ENCODE assay signal across 1 cellular context in genomic region chr13:92436927-92437326, GRCh38.
TF ChIP-seq lines count a peak whose summit lies in the region.

No MANE protein-coding gene starts in this region.

TF ChIP-seq in GM23338, 12 proteins besides CTCF, POLR2A, EP300 and RAD21 (continued from another document):
- TF ChIP-seq, protein P1, sequence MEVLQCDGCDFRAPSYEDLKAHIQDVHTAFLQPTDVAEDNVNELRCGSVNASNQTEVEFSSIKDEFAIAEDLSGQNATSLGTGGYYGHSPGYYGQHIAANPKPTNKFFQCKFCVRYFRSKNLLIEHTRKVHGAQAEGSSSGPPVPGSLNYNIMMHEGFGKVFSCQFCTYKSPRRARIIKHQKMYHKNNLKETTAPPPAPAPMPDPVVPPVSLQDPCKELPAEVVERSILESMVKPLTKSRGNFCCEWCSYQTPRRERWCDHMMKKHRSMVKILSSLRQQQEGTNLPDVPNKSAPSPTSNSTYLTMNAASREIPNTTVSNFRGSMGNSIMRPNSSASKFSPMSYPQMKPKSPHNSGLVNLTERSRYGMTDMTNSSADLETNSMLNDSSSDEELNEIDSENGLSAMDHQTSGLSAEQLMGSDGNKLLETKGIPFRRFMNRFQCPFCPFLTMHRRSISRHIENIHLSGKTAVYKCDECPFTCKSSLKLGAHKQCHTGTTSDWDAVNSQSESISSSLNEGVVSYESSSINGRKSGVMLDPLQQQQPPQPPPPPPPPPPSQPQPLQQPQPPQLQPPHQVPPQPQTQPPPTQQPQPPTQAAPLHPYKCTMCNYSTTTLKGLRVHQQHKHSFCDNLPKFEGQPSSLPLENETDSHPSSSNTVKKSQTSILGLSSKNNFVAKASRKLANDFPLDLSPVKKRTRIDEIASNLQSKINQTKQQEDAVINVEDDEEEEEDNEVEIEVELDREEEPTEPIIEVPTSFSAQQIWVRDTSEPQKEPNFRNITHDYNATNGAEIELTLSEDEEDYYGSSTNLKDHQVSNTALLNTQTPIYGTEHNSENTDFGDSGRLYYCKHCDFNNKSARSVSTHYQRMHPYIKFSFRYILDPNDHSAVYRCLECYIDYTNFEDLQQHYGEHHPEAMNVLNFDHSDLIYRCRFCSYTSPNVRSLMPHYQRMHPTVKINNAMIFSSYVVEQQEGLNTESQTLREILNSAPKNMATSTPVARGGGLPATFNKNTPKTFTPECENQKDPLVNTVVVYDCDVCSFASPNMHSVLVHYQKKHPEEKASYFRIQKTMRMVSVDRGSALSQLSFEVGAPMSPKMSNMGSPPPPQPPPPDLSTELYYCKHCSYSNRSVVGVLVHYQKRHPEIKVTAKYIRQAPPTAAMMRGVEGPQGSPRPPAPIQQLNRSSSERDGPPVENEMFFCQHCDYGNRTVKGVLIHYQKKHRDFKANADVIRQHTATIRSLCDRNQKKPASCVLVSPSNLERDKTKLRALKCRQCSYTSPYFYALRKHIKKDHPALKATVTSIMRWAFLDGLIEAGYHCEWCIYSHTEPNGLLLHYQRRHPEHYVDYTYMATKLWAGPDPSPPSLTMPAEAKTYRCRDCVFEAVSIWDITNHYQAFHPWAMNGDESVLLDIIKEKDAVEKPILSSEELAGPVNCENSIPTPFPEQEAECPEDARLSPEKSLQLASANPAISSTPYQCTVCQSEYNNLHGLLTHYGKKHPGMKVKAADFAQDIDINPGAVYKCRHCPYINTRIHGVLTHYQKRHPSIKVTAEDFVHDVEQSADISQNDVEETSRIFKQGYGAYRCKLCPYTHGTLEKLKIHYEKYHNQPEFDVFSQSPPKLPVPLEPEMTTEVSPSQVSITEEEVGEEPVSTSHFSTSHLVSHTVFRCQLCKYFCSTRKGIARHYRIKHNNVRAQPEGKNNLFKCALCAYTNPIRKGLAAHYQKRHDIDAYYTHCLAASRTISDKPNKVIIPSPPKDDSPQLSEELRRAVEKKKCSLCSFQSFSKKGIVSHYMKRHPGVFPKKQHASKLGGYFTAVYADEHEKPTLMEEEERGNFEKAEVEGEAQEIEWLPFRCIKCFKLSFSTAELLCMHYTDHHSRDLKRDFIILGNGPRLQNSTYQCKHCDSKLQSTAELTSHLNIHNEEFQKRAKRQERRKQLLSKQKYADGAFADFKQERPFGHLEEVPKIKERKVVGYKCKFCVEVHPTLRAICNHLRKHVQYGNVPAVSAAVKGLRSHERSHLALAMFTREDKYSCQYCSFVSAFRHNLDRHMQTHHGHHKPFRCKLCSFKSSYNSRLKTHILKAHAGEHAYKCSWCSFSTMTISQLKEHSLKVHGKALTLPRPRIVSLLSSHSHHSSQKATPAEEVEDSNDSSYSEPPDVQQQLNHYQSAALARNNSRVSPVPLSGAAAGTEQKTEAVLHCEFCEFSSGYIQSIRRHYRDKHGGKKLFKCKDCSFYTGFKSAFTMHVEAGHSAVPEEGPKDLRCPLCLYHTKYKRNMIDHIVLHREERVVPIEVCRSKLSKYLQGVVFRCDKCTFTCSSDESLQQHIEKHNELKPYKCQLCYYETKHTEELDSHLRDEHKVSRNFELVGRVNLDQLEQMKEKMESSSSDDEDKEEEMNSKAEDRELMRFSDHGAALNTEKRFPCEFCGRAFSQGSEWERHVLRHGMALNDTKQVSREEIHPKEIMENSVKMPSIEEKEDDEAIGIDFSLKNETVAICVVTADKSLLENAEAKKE (CRISPR knock-in tag; IDR thresholded peaks at IDR 0.05) = no peak
